Comparison of ENCODE assay signal across 8 cellular contexts in genomic region chr11:121292503-121293275, GRCh38. TPM values are rescaled to one million over a fixed set of nuclear protein-coding genes. Genes with fewer than 3 reads are reported as not detected.
DNase-seq lines count a peak whose midpoint lies in the region; ATAC-seq and TF ChIP-seq lines count a peak whose summit lies in the region.

Gene SC5D, plus strand, starts transcription at chr11:121292771. Its CDS starts 10,605 bp downstream, at chr11:121303376.

- H3F3A ChIP-seq in DOHH2 (ENCODE audit: control insufficient read depth, insufficient read depth): peaks cover 12% of the 10 kb centered on the region
- H3F3A ChIP-seq in GM23338 (replicated peaks; ENCODE audit: low read depth): 0 out of 2 replicates have a peak, but pooled peaks cover 3% of the 10 kb centered on the region

- H3K27ac Mint-ChIP-seq in GM23338: peak within 1 kb of the TSS; percentile 96
- peak within 1 kb of the TSS; percentile 97 for H3K27ac Mint-ChIP-seq in activated T-helper 17 cell treated with anti-CD3 and anti-CD28 coated beads, Interleukin-2, amount 50 U/mL, for 72 hours
- peak within 1 kb of the TSS; percentile 88 to 100 (median 99) for H3K27ac Mint-ChIP-seq in naive thymus-derived CD4-positive, alpha-beta T cell
- H3K27ac Mint-ChIP-seq in stimulated activated naive B cell treated with anti-CD40 and anti-IgM and Interleukin-4, amounts not matched to agents 10 μg/mL and 1 μg/mL and 100 μg/mL, for 72 hours: peak within 1 kb of the TSS; percentile 97

- H4K20me1 ChIP-seq in DOHH2 (ENCODE audit: control insufficient read depth, insufficient read depth, low read depth, low read length): peaks cover 20% of the 10 kb centered on the region; the same call in 1 of the 2 replicates
- peaks cover 6% of the 10 kb centered on the region; the same call in 1 of the 2 replicates for H4K20me1 ChIP-seq in GM23338 (replicated peaks; ENCODE audit: insufficient read depth)
- peaks cover 3% of the 10 kb centered on the region for H4K20me1 ChIP-seq in fibroblast of lung (ENCODE audit: control insufficient read depth, extremely low read depth, insufficient read depth, low read length)

- intact Hi-C loops in naive thymus-derived CD4-positive, alpha-beta T cell (cut with micrococcal nuclease): loop anchor here (1.0 to 10.0 kb wide), 10 partner anchors 43 to 1770 kb away; partner anchors contain the start of genes HSPA8 (in 1 of the 2), SORL1 (in 1 of the 2) and SORL1-AS1 (in 1 of the 2)

- H3K4me2 ChIP-seq in DOHH2 (ENCODE audit: low read length): peak within 1 kb of the TSS; percentile 94
- H3K4me2 ChIP-seq in GM23338: peak within 1 kb of the TSS; percentile 95
- peak within 1 kb of the TSS; percentile 100 for H3K4me2 ChIP-seq in fibroblast of lung (ENCODE audit: extremely low read depth, insufficient read depth, low read length)

- peaks cover 19% of the 10 kb centered on the region for H3K27me3 Mint-ChIP-seq in GM23338 (ENCODE audit: insufficient read depth, low read depth, poor library complexity)
- H3K27me3 Mint-ChIP-seq in activated T-helper 17 cell treated with anti-CD3 and anti-CD28 coated beads, Interleukin-2, amount 50 U/mL, for 72 hours: no peaks in the 10 kb centered on the region
- peaks cover 0 to 12% (median 0%) of the 10 kb centered on the region in 5 donors for H3K27me3 Mint-ChIP-seq in naive thymus-derived CD4-positive, alpha-beta T cell
- H3K27me3 Mint-ChIP-seq in stimulated activated naive B cell treated with anti-CD40 and anti-IgM and Interleukin-4, amounts not matched to agents 10 μg/mL and 1 μg/mL and 100 μg/mL, for 72 hours: no peaks in the 10 kb centered on the region

- H3K27ac ChIP-seq in DOHH2 (ENCODE audit: low read depth, low read length): peak within 1 kb of the TSS; percentile 95
- H3K27ac ChIP-seq in GM23338 (ENCODE audit: low read depth): peak within 1 kb of the TSS; percentile 90
- H3K27ac ChIP-seq in fibroblast of lung (ENCODE audit: insufficient read depth, low read length): peak within 1 kb of the TSS; percentile 69
- H3K27ac ChIP-seq in naive thymus-derived CD4-positive, alpha-beta T cell (ENCODE audit: low read depth, low read length): peak within 1 kb of the TSS; percentile 95

- peaks cover 35% of the 10 kb centered on the region for H3K36me3 ChIP-seq in DOHH2 (ENCODE audit: control insufficient read depth, low read length)
- H3K36me3 ChIP-seq in GM23338 (ENCODE audit: insufficient read depth): no peaks in the 10 kb centered on the region
- H3K36me3 ChIP-seq in fibroblast of lung (ENCODE audit: control insufficient read depth, insufficient read depth, low read length): no peaks in the 10 kb centered on the region
- H3K36me3 ChIP-seq in naive thymus-derived CD4-positive, alpha-beta T cell (ENCODE audit: control insufficient read depth in 2 of 3, insufficient read depth in 3 of 3, low read length in 3 of 3): peaks cover 0 to 4% (median 0%) of the 10 kb centered on the region in 3 experiments

- H3K4me3 Mint-ChIP-seq in GM23338: peak within 1 kb of the TSS; percentile 94
- peak within 1 kb of the TSS; percentile 96 for H3K4me3 Mint-ChIP-seq in activated T-helper 17 cell treated with anti-CD3 and anti-CD28 coated beads, Interleukin-2, amount 50 U/mL, for 72 hours
- peak within 1 kb of the TSS; percentile 90 to 100 (median 94) for H3K4me3 Mint-ChIP-seq in naive thymus-derived CD4-positive, alpha-beta T cell
- H3K4me3 Mint-ChIP-seq in stimulated activated naive B cell treated with anti-CD40 and anti-IgM and Interleukin-4, amounts not matched to agents 10 μg/mL and 1 μg/mL and 100 μg/mL, for 72 hours: peak within 1 kb of the TSS; percentile 94 to 98

- H3K9ac ChIP-seq in fibroblast of lung (ENCODE audit: insufficient read depth, low read length): peak within 1 kb of the TSS; percentile 76

- peaks cover 7% of the 10 kb centered on the region; the same call in 1 of the 3 replicates for H3K36me3 Mint-ChIP-seq in GM23338 (ENCODE audit: low read depth)
- H3K36me3 Mint-ChIP-seq in activated T-helper 17 cell treated with anti-CD3 and anti-CD28 coated beads, Interleukin-2, amount 50 U/mL, for 72 hours (ENCODE audit: low read depth): peaks cover 16% of the 10 kb centered on the region
- peaks cover 0 to 20% (median 6%) of the 10 kb centered on the region in 5 donors for H3K36me3 Mint-ChIP-seq in naive thymus-derived CD4-positive, alpha-beta T cell
- peaks cover 9 to 16% of the 10 kb centered on the region in 2 donors for H3K36me3 Mint-ChIP-seq in stimulated activated naive B cell treated with anti-CD40 and anti-IgM and Interleukin-4, amounts not matched to agents 10 μg/mL and 1 μg/mL and 100 μg/mL, for 72 hours

- peak; percentile 94 for ATAC-seq in GM23338
- peak; percentile 96 for ATAC-seq in activated T-helper 17 cell treated with anti-CD3 and anti-CD28 coated beads, Interleukin-2, amount 50 U/mL, for 72 hours (replicated peaks)
- peak; percentile 96 for ATAC-seq in naive thymus-derived CD4-positive, alpha-beta T cell
- ATAC-seq in stimulated activated naive B cell treated with anti-CD40 and anti-IgM and Interleukin-4, amounts not matched to agents 10 μg/mL and 1 μg/mL and 100 μg/mL, for 72 hours (replicated peaks): peak; percentile 90 to 93

- H3K27me3 ChIP-seq in DOHH2 (ENCODE audit: control insufficient read depth, low read length): no peaks in the 10 kb centered on the region
- no peaks in the 10 kb centered on the region for H3K27me3 ChIP-seq in GM23338 (ENCODE audit: insufficient read depth)
- peaks cover 14% of the 10 kb centered on the region for H3K27me3 ChIP-seq in fibroblast of lung (ENCODE audit: control insufficient read depth, insufficient read depth, low read length)
- no peaks in the 10 kb centered on the region for H3K27me3 ChIP-seq in naive thymus-derived CD4-positive, alpha-beta T cell (ENCODE audit: control insufficient read depth in 2 of 2, insufficient read depth in 2 of 2, low read length in 2 of 2)

- H3K4me1 ChIP-seq in DOHH2 (ENCODE audit: control insufficient read depth, low read length) (peaks cover 40% of the 10 kb centered on the region), GM23338 (ENCODE audit: insufficient read depth) (peaks cover 46% of the 10 kb centered on the region), fibroblast of lung (ENCODE audit: control insufficient read depth, extremely low read depth, insufficient read depth, low read length) (peaks cover 6% of the 10 kb centered on the region)
- peaks cover 6 to 18% of the 10 kb centered on the region in 2 donors for H3K4me1 ChIP-seq in naive thymus-derived CD4-positive, alpha-beta T cell (ENCODE audit: control insufficient read depth in 2 of 2, insufficient read depth in 2 of 2, low read length in 2 of 2)

- CTCF ChIA-PET in naive thymus-derived CD4-positive, alpha-beta T cell (lab: Charles Lee): interaction anchor here (0.8 to 1.6 kb wide), 6 partner anchors 24 to 159 kb away, joined by 4 to 7 read pairs (median 4); no protein-coding TSS in a partner anchor

- H3K79me2 ChIP-seq in DOHH2 (ENCODE audit: control insufficient read depth, low read length) (peaks cover 51% of the 10 kb centered on the region), GM23338 (replicated peaks; ENCODE audit: insufficient read depth) (peaks cover 49% of the 10 kb centered on the region), fibroblast of lung (ENCODE audit: control insufficient read depth, insufficient read depth, low read length) (peaks cover 32% of the 10 kb centered on the region)

- DNase-seq in GM23338 (ENCODE audit: low spot score): peak; percentile 98
- DNase-seq in LHCN-M2 (ENCODE audit: low read depth): peak; percentile 89
- DNase-seq in RPMI8226: peak; percentile 93
- peak; percentile 93 to 94 for DNase-seq in fibroblast of lung (ENCODE audit: low read depth in 2 of 2)
- peak; percentile 94 to 98 (median 96) for DNase-seq in naive thymus-derived CD4-positive, alpha-beta T cell
- peak; percentile 91 for DNase-seq in stimulated activated naive B cell treated with anti-CD40 and anti-IgM and Interleukin-4, amounts not matched to agents 10 μg/mL and 1 μg/mL and 100 μg/mL, for 72 hours

- no peaks in the 10 kb centered on the region for H3K9me3 Mint-ChIP-seq in GM23338
- no peaks in the 10 kb centered on the region for H3K9me3 Mint-ChIP-seq in activated T-helper 17 cell treated with anti-CD3 and anti-CD28 coated beads, Interleukin-2, amount 50 U/mL, for 72 hours
- H3K9me3 Mint-ChIP-seq in naive thymus-derived CD4-positive, alpha-beta T cell: peaks cover 0 to 5% (median 0%) of the 10 kb centered on the region in 11 donors
- H3K9me3 Mint-ChIP-seq in stimulated activated naive B cell treated with anti-CD40 and anti-IgM and Interleukin-4, amounts not matched to agents 10 μg/mL and 1 μg/mL and 100 μg/mL, for 72 hours: no peaks in the 10 kb centered on the region

- H3K9me3 ChIP-seq in DOHH2 (ENCODE audit: control insufficient read depth, insufficient read depth, low read length): no peaks in the 10 kb centered on the region
- H3K9me3 ChIP-seq in fibroblast of lung (ENCODE audit: control insufficient read depth, insufficient read depth, low read depth, low read length): no peaks in the 10 kb centered on the region
- H3K9me3 ChIP-seq in naive thymus-derived CD4-positive, alpha-beta T cell (ENCODE audit: control insufficient read depth in 2 of 3, low read length in 3 of 3): no peaks in the 10 kb centered on the region

- H2AFZ ChIP-seq in GM23338 (peak within 1 kb of the TSS; percentile 88), fibroblast of lung (ENCODE audit: low read length) (peak within 1 kb of the TSS; percentile 99)

- peaks cover 41% of the 10 kb centered on the region for H3K4me1 Mint-ChIP-seq in GM23338
- peaks cover 28% of the 10 kb centered on the region for H3K4me1 Mint-ChIP-seq in activated T-helper 17 cell treated with anti-CD3 and anti-CD28 coated beads, Interleukin-2, amount 50 U/mL, for 72 hours
- H3K4me1 Mint-ChIP-seq in naive thymus-derived CD4-positive, alpha-beta T cell: peaks cover 35 to 66% (median 58%) of the 10 kb centered on the region in 7 donors
- H3K4me1 Mint-ChIP-seq in stimulated activated naive B cell treated with anti-CD40 and anti-IgM and Interleukin-4, amounts not matched to agents 10 μg/mL and 1 μg/mL and 100 μg/mL, for 72 hours: peaks cover 23 to 38% of the 10 kb centered on the region in 2 donors

- H3K9me2 ChIP-seq in DOHH2 (replicated peaks; ENCODE audit: control insufficient read depth, low read length) (no peaks in the 10 kb centered on the region), GM23338 (ENCODE audit: insufficient read depth) (no peaks in the 10 kb centered on the region)

- POLR2A ChIA-PET in naive thymus-derived CD4-positive, alpha-beta T cell (lab: Charles Lee): interaction anchor here (0.7 to 2.2 kb wide), 25 partner anchors 20 to 314 kb away, joined by 3 to 36 read pairs (median 3); partner anchors contain the start of gene SORL1-AS1

- H3K4me3 ChIP-seq in DOHH2 (ENCODE audit: low read length) (peak within 1 kb of the TSS; percentile 91), GM23338 (peak within 1 kb of the TSS; percentile 80), fibroblast of lung (replicated peaks in 1 of 4; ENCODE audit: control extremely low read depth in 1 of 4, insufficient read depth in 1 of 4, low read depth in 3 of 4, low read length in 4 of 4) (peak within 1 kb of the TSS; percentile 50 to 87 (median 77))
- peak within 1 kb of the TSS; percentile 72 for H3K4me3 ChIP-seq in naive thymus-derived CD4-positive, alpha-beta T cell (ENCODE audit: low read length)

- no peak for TF ChIP-seq CTCF in DOHH2 (IDR thresholded peaks at IDR 0.05; ENCODE audit: low read depth, low read length, poor library complexity, severe bottlenecking)
- no peak for TF ChIP-seq CTCF in GM23338 (conservative IDR thresholded peaks at IDR 0.05; ENCODE audit: low read depth in 2 of 2)
- TF ChIP-seq CTCF in fibroblast of lung (conservative IDR thresholded peaks at IDR 0.05 in 1 of 2, IDR thresholded peaks at IDR 0.05 in 1 of 2; ENCODE audit: low read depth in 1 of 2, low read length in 2 of 2): no peak

RNA-seq across cellular contexts. Expression of gene SC5D, which starts in this region (rescaled TPM):
- total RNA-seq in GM23338 (2014; rRNA removed; shearing (Covaris generic)): 118 and 138 TPM in 2 replicates
- polyA plus RNA-seq in GM23338 (2016; fragmentation: Nextera tagmentation; extraction: Ambion mirVana) (66.7 and 79.0 TPM in 2 replicates), fibroblast of lung (67.0 and 102 TPM in 2 replicates)
- total RNA-seq in LHCN-M2 (2014; rRNA removed) (39.2 and 52.2 TPM in 2 replicates), fibroblast of lung (62.1 and 112 TPM in 2 replicates)
- 67.6 TPM for polyA plus RNA-seq in LHCN-M2 (2012)
- 10 to 100 TPM; 20.1 to 22.4 TPM for total RNA-seq in activated T-helper 17 cell treated with anti-CD3 and anti-CD28 coated beads, Interleukin-2, amount 50 U/mL, for 72 hours
- 48.4 and 65.3 TPM in 2 replicates for polyA plus RNA-seq in fibroblast of lung (2012)
- polyA minus RNA-seq in fibroblast of lung (ENCODE audit: low replicate concordance): 67.8 and 81.0 TPM in 2 replicates
- 10 to 100 TPM; 21.5 to 48.7 (median 32.8) TPM for total RNA-seq in naive thymus-derived CD4-positive, alpha-beta T cell
- 10 to 100 TPM in 1 of 2 donors, 1 to 10 TPM in 1; 7.9 to 13.3 TPM for polyA plus RNA-seq in naive thymus-derived CD4-positive, alpha-beta T cell

Comparison
In these comparisons a context has a peak if more than half of its experiments do, and no peak if none do; other contexts are left out.
1. Peak in every context shown above with its lines: DNase-seq, ATAC-seq, H3K4me3 ChIP-seq and H3K27ac ChIP-seq.